ENCODE assay signal across 9 cellular contexts in genomic region chr1:203672354-203672753, GRCh38. TPM values are rescaled to one million over a fixed set of nuclear protein-coding genes. Genes with fewer than 3 reads are reported as not detected.
DNase-seq lines count a peak whose midpoint lies in the region; ATAC-seq and TF ChIP-seq lines count a peak whose summit lies in the region.
"Had no signal": no experiment of that assay in that cellular context is flagged by ENCODE, and none has a peak within 500 bp of the region (broad histone marks: within the 10 kb centered on the region; RNA-seq: fewer than 3 reads in every experiment).

No MANE protein-coding gene starts in this region.

- TF ChIP-seq CTCF in mucosa of descending colon (IDR thresholded peaks at IDR 0.05): no peak
- TF ChIP-seq CTCF in type B pancreatic cell (conservative IDR thresholded peaks at IDR 0.05): no peak

- no peaks in the 10 kb centered on the region for H3K36me3 ChIP-seq in mucosa of descending colon (ENCODE audit: low read depth)

- H3K27ac Mint-ChIP-seq in activated T-cell treated with anti-CD3 and anti-CD28 coated beads, Interleukin-2, amount 50 U/mL, for 24 hours: peak overlapping the region; percentile 93
- H3K27ac Mint-ChIP-seq in dendritic cell treated with granulocyte-macrophage colony-stimulating factor and Interleukin-4, amounts not matched to agents 40 ng/mL and 50 ng/mL, for 4 days: peak overlapping the region; percentile 38
- peak overlapping the region; percentile 90 for H3K27ac Mint-ChIP-seq in type B pancreatic cell

- peaks cover 22% of the 10 kb centered on the region for H3K4me1 ChIP-seq in mucosa of descending colon (ENCODE audit: low read depth)

- DNase-seq in activated T-cell treated with anti-CD3 and anti-CD28 coated beads, Interleukin-2, amount 50 U/mL, for 24 hours: no peak
- no peak for DNase-seq in activated T-cell treated with anti-CD3 and anti-CD28 coated beads for 4 hours
- DNase-seq in mucosa of descending colon: peak in 1 of 3 donors; percentile 51
- no peak for DNase-seq in type B pancreatic cell (ENCODE audit: extremely low spot score, unreplicated experiment)
- DNase-seq in NCI-H128 (lab: John Stamatoyannopoulos, UW; ENCODE audit: unreplicated experiment): no peak
- DNase-seq: NCI-H2029 had no signal

- no peaks in the 10 kb centered on the region for H3K9me3 ChIP-seq in mucosa of descending colon

- ATAC-seq in mucosa of descending colon (peak; percentile 20), GM19023 (IDR thresholded peaks at IDR 0.05; ENCODE audit: unreplicated experiment) (no peak), GM21528 (IDR thresholded peaks at IDR 0.05; ENCODE audit: low FRiP score, unreplicated experiment) (no peak)

- H3K9me3 Mint-ChIP-seq in activated T-cell treated with anti-CD3 and anti-CD28 coated beads, Interleukin-2, amount 50 U/mL, for 24 hours: no peaks in the 10 kb centered on the region
- H3K9me3 Mint-ChIP-seq in dendritic cell treated with granulocyte-macrophage colony-stimulating factor and Interleukin-4, amounts not matched to agents 40 ng/mL and 50 ng/mL, for 4 days: no peaks in the 10 kb centered on the region
- no peaks in the 10 kb centered on the region for H3K9me3 Mint-ChIP-seq in type B pancreatic cell

- no peaks in the 10 kb centered on the region for H3K27me3 Mint-ChIP-seq in activated T-cell treated with anti-CD3 and anti-CD28 coated beads, Interleukin-2, amount 50 U/mL, for 24 hours
- H3K27me3 Mint-ChIP-seq in dendritic cell treated with granulocyte-macrophage colony-stimulating factor and Interleukin-4, amounts not matched to agents 40 ng/mL and 50 ng/mL, for 4 days: no peaks in the 10 kb centered on the region
- H3K27me3 Mint-ChIP-seq in type B pancreatic cell: no peaks in the 10 kb centered on the region

- intact Hi-C loops in dendritic cell treated with granulocyte-macrophage colony-stimulating factor and Interleukin-4, amounts not matched to agents 40 ng/mL and 50 ng/mL, for 4 days (cut with micrococcal nuclease): no loop called here
- intact Hi-C loops in mucosa of descending colon (cut with DNase I, micrococcal nuclease): no loop called here

- H3K4me3 Mint-ChIP-seq in activated T-cell treated with anti-CD3 and anti-CD28 coated beads, Interleukin-2, amount 50 U/mL, for 24 hours: no peak overlapping the region
- no peak overlapping the region for H3K4me3 Mint-ChIP-seq in dendritic cell treated with granulocyte-macrophage colony-stimulating factor and Interleukin-4, amounts not matched to agents 40 ng/mL and 50 ng/mL, for 4 days
- H3K4me3 Mint-ChIP-seq in type B pancreatic cell: peak overlapping the region; percentile 79

- H3K4me3 ChIP-seq in mucosa of descending colon: no peak overlapping the region

- peaks cover 17% of the 10 kb centered on the region for H3K36me3 Mint-ChIP-seq in activated T-cell treated with anti-CD3 and anti-CD28 coated beads, Interleukin-2, amount 50 U/mL, for 24 hours (ENCODE audit: low read depth)
- H3K36me3 Mint-ChIP-seq in dendritic cell treated with granulocyte-macrophage colony-stimulating factor and Interleukin-4, amounts not matched to agents 40 ng/mL and 50 ng/mL, for 4 days (ENCODE audit: low read depth): peaks cover 8% of the 10 kb centered on the region
- peaks cover 21% of the 10 kb centered on the region for H3K36me3 Mint-ChIP-seq in type B pancreatic cell

- peaks cover 79% of the 10 kb centered on the region for H3K4me1 Mint-ChIP-seq in activated T-cell treated with anti-CD3 and anti-CD28 coated beads, Interleukin-2, amount 50 U/mL, for 24 hours (ENCODE audit: low read depth)
- H3K4me1 Mint-ChIP-seq in dendritic cell treated with granulocyte-macrophage colony-stimulating factor and Interleukin-4, amounts not matched to agents 40 ng/mL and 50 ng/mL, for 4 days (ENCODE audit: low read depth): peaks cover 48% of the 10 kb centered on the region
- H3K4me1 Mint-ChIP-seq in type B pancreatic cell (ENCODE audit: unreplicated experiment): peaks cover 71% of the 10 kb centered on the region

RNA-seq across cellular contexts. Expression of gene ATP2B4, which starts 45.7 kb away (rescaled TPM):
- total RNA-seq in mucosa of descending colon (100 to 1,000 TPM in 1 of 3 donors, 10 to 100 TPM in 2; 20.2 to 372 (median 31.0) TPM), type B pancreatic cell (ENCODE audit: low replicate concordance) (89.6 and 91.6 TPM in 2 replicates)

Comparison
In these comparisons a context has a peak if more than half of its experiments do, and no peak if none do; other contexts are left out.
1. H3K27ac Mint-ChIP-seq: peak in every context shown above with its lines; median percentile 93 in activated T-cell treated with anti-CD3 and anti-CD28 coated beads, Interleukin-2, amount 50 U/mL, for 24 hours; 90 in type B pancreatic cell; 38 in dendritic cell treated with granulocyte-macrophage colony-stimulating factor and Interleukin-4, amounts not matched to agents 40 ng/mL and 50 ng/mL, for 4 days.